8 cellular contexts compared by ENCODE assay signal in the genomic region with DNA sequence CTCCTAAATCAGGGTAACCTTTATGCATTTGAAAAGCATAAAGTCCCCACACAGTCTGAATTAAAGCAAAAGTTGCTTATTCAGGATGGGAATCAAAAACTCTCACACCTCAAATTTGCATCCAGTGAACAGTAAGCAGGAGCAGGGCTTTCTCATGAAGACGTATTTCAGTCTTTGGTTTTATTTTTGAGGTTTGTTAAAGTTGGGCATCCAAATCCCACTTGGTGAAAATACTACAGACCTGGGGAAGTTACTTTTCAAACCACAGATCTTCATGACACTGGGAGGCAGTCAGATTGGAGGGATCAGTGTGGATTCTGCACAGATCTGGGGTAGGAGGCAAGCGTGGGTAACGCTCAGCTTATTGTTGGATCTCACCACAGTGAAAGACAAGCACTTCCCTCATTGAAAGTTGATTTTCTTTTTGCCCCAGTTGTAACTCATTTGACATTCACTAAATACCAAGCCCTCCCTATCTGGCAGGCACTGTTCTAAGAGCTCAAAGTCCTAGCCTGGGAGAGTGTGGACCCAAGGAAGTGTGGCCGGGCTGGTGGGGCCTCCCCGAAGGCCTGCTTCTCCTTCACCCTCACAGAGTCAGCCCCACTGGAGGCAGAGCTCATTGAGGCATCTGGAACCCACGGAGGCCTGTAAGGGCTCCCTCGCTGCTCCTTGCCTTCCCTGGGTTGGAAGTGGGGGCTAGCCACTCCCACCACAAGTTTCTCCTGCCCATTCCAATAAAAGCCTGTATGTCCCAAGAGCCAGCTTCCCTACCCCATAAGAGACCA. TPM values are rescaled to one million over a fixed set of nuclear protein-coding genes. Genes with fewer than 3 reads are reported as not detected.
DNase-seq lines count a peak whose midpoint lies in the region; TF ChIP-seq lines count a peak whose summit lies in the region.

No MANE protein-coding gene starts in this region.

- no peaks in the 10 kb centered on the region for H3K27me3 ChIP-seq in SJCRH30
- H3K27me3 ChIP-seq in fibroblast of lung (ENCODE audit: control insufficient read depth, insufficient read depth, low read length): no peaks in the 10 kb centered on the region
- H3K27me3 ChIP-seq in parathyroid adenoma (ENCODE audit: control insufficient read depth, insufficient read depth, low read length): no peaks in the 10 kb centered on the region

- H3K36me3 ChIP-seq in SJCRH30 (peaks cover 12% of the 10 kb centered on the region), fibroblast of lung (ENCODE audit: control insufficient read depth, insufficient read depth, low read length) (no peaks in the 10 kb centered on the region), parathyroid adenoma (ENCODE audit: control insufficient read depth, insufficient read depth, low read length) (no peaks in the 10 kb centered on the region)

- peak overlapping the region; percentile 53 for H3K9ac ChIP-seq in fibroblast of lung (ENCODE audit: insufficient read depth, low read length)
- no peak overlapping the region for H3K9ac ChIP-seq in parathyroid adenoma

- H4K20me1 ChIP-seq in fibroblast of lung (ENCODE audit: control insufficient read depth, extremely low read depth, insufficient read depth, low read length): no peaks in the 10 kb centered on the region

- H2AFZ ChIP-seq in fibroblast of lung (ENCODE audit: low read length) (no peak overlapping the region), parathyroid adenoma (peak overlapping the region; percentile 87)

- peak overlapping the region; percentile 47 for H3K27ac ChIP-seq in SJCRH30
- peak overlapping the region; percentile 96 for H3K27ac ChIP-seq in fibroblast of lung (ENCODE audit: insufficient read depth, low read length)
- peak overlapping the region; percentile 85 for H3K27ac ChIP-seq in parathyroid adenoma

- no peak for TF ChIP-seq CTCF in fibroblast of lung (conservative IDR thresholded peaks at IDR 0.05 in 1 of 2, IDR thresholded peaks at IDR 0.05 in 1 of 2; ENCODE audit: low read depth in 1 of 2, low read length in 2 of 2)
- TF ChIP-seq CTCF in parathyroid adenoma (IDR thresholded peaks at IDR 0.05): no peak

- H3K79me2 ChIP-seq in fibroblast of lung (ENCODE audit: control insufficient read depth, insufficient read depth, low read length): peaks cover 1% of the 10 kb centered on the region
- no peaks in the 10 kb centered on the region for H3K79me2 ChIP-seq in parathyroid adenoma

- DNase-seq in D341Med (ENCODE audit: low spot score) (peak; percentile 36), SJCRH30 (no peak), fibroblast of lung (ENCODE audit: low read depth in 2 of 2) (no peak), NCI-H1694 (lab: John Stamatoyannopoulos, UW) (no peak), NCI-H2107 treated with DMSO at 0.1 percent for 48 hours (lab: John Stamatoyannopoulos, UW; ENCODE audit: unreplicated experiment) (no peak), NOMO-1 treated with dmso at 0.1 percent for 144 hours (lab: John Stamatoyannopoulos, UW; ENCODE audit: unreplicated experiment) (no peak)
- DNase-seq in stimulated activated naive CD4-positive, alpha-beta T cell treated with Interleukin-2 at 50 U/mL for 16 hours (lab: John Stamatoyannopoulos, UW): no peak

- H3K4me3 ChIP-seq in SJCRH30 (peak overlapping the region; percentile 42), fibroblast of lung (replicated peaks in 1 of 4; ENCODE audit: control extremely low read depth in 1 of 4, insufficient read depth in 1 of 4, low read depth in 3 of 4, low read length in 4 of 4) (peak overlapping the region in 2 of 4 experiments; percentile 49 to 53), parathyroid adenoma (ENCODE audit: low read depth, low read length) (peak overlapping the region; percentile 54)

- H3K4me2 ChIP-seq in fibroblast of lung (ENCODE audit: extremely low read depth, insufficient read depth, low read length): peak overlapping the region; percentile 53
- peak overlapping the region; percentile 74 for H3K4me2 ChIP-seq in parathyroid adenoma (ENCODE audit: low read length)

- H3K9me3 ChIP-seq in SJCRH30 (replicated peaks) (no peaks in the 10 kb centered on the region), fibroblast of lung (ENCODE audit: control insufficient read depth, insufficient read depth, low read depth, low read length) (no peaks in the 10 kb centered on the region), parathyroid adenoma (ENCODE audit: control insufficient read depth, low read length) (no peaks in the 10 kb centered on the region)

- peaks cover 12% of the 10 kb centered on the region for H3K4me1 ChIP-seq in SJCRH30
- peaks cover 11% of the 10 kb centered on the region for H3K4me1 ChIP-seq in fibroblast of lung (ENCODE audit: control insufficient read depth, extremely low read depth, insufficient read depth, low read length)
- no peaks in the 10 kb centered on the region for H3K4me1 ChIP-seq in parathyroid adenoma

RNA-seq across cellular contexts. Expression of a gene that starts 0.8 kb away (rescaled TPM):
- total RNA-seq in SJCRH30 (2014; rRNA removed; shearing (Covaris generic)): 0.97 and 1.0 TPM in 2 replicates
- 3.0 and 3.1 TPM in 2 replicates for total RNA-seq in fibroblast of lung
- polyA plus RNA-seq in fibroblast of lung: 2.2 TPM in 2 replicates
- 2.8 and 4.0 TPM in 2 replicates for polyA plus RNA-seq in fibroblast of lung (2012)
- polyA minus RNA-seq in fibroblast of lung (ENCODE audit: low replicate concordance): 0.52 and 11.0 TPM in 2 replicates

RNA-seq across cellular contexts. Expression of a gene that starts 16.9 kb away (rescaled TPM):
- total RNA-seq in SJCRH30 (2014; rRNA removed; shearing (Covaris generic)): 71.1 and 76.5 TPM in 2 replicates
- total RNA-seq in fibroblast of lung: 68.1 and 83.7 TPM in 2 replicates
- 18.5 and 27.7 TPM in 2 replicates for polyA plus RNA-seq in fibroblast of lung
- 17.7 and 30.2 TPM in 2 replicates for polyA plus RNA-seq in fibroblast of lung (2012)
- 35.1 and 60.8 TPM in 2 replicates for polyA minus RNA-seq in fibroblast of lung (ENCODE audit: low replicate concordance)
